9 cellular contexts compared by ENCODE assay signal in the genomic region with DNA sequence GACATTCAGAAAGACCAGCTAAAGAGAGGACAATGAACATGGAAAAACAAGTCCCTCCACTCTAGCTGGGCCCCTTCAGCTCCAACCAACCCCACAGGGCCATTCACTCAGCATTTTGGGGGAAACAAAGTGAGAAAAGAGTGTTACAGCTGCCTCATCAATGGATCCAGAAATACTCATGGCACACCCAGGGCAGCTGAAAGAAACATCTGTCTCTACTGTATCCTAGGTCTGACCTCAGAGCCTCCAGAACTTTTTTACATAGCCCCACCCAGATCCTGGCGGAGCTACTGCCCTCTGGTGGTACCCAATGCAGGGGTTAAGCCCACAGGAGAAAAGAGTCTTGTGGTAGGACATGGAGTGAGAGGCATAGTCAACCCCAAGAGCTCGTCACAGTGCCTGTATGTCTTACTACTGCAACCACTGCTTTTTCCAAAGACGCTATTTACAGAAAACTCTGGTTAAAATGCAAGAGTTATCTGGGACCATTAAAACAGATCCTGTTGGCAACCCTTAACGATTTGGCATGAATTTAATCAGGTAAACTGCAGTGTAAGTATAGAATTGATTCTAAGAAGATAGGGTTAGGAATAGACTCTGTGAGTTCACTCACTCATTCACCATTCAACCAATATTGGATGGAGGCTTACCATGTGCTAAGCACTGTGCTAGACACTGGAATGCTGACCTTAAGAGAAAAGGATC. TPM values are rescaled to one million over a fixed set of nuclear protein-coding genes. Genes with fewer than 3 reads are reported as not detected.
A peak's percentile ranks its signal among the peaks of the same experiment; 100 is the strongest.
DNase-seq lines count a peak whose midpoint lies in the region; ATAC-seq and TF ChIP-seq lines count a peak whose summit lies in the region.
"Had no signal": no experiment of that assay in that cellular context is flagged by ENCODE, and none has a peak within 500 bp of the region (broad histone marks: within the 10 kb centered on the region; RNA-seq: fewer than 3 reads in every experiment).

No MANE protein-coding gene starts in this region.

- TF ChIP-seq CTCF in C4-2B (conservative IDR thresholded peaks at IDR 0.05), result peak; percentile 82
- TF ChIP-seq CTCF in Peyer's patch (IDR thresholded peaks at IDR 0.05), result peak in 4 of 6 experiments; percentile 44 to 64 (median 58)
- peak; percentile 59 for TF ChIP-seq CTCF in astrocyte of the spinal cord (IDR thresholded peaks at IDR 0.05; ENCODE audit: low read depth, low read length)

- H3K4me3 Mint-ChIP-seq in naive B cell, result no peak overlapping the region
- H3K4me3 Mint-ChIP-seq: IgD-negative memory B cell had no signal

- DNase-seq in H7, result peak; percentile 83
- peak in 2 of 3 donors; percentile 66 to 72 for DNase-seq in Peyer's patch
- DNase-seq in astrocyte of the spinal cord (ENCODE audit: low read depth, low spot score), result no peak
- DNase-seq in naive B cell, result no peak
- DNase-seq in G401 (ENCODE audit: low spot score), result no peak

- no peaks in the 10 kb centered on the region for H3K36me3 ChIP-seq in H7 (replicated peaks; ENCODE audit: control insufficient read depth, insufficient read depth, low read length)
- no peaks in the 10 kb centered on the region for H3K36me3 ChIP-seq in Peyer's patch

- no peaks in the 10 kb centered on the region for H3K4me1 Mint-ChIP-seq in naive B cell

- in situ Hi-C loops in astrocyte of the spinal cord (cut with HindIII; ENCODE audit: low sequenced_read_pairs) (no loop called here), G401 (cut with HindIII; ENCODE audit: low sequenced_read_pairs) (no loop called here)

- peak overlapping the region in 2 of 6 donors; percentile 54 to 59 for H3K27ac Mint-ChIP-seq in naive B cell
- H3K27ac Mint-ChIP-seq: IgD-negative memory B cell had no signal

- no peaks in the 10 kb centered on the region for H3K9me3 Mint-ChIP-seq in naive B cell
- H3K9me3 Mint-ChIP-seq: IgD-negative memory B cell had no signal

- H3K4me3 ChIP-seq in H7 (ENCODE audit: insufficient read depth, low read depth, low read length) (no peak overlapping the region), Peyer's patch (no peak overlapping the region), astrocyte of the spinal cord (ENCODE audit: low read depth, low read length) (no peak overlapping the region)

- H3K27ac ChIP-seq in C4-2B, result no peak overlapping the region
- H3K27ac ChIP-seq in Peyer's patch, result no peak overlapping the region

- peaks cover 5% of the 10 kb centered on the region in 2 donors for H3K36me3 Mint-ChIP-seq in naive B cell

- H3K9me3 ChIP-seq in Peyer's patch, result no peaks in the 10 kb centered on the region

- H3K27me3 Mint-ChIP-seq in naive B cell, result no peaks in the 10 kb centered on the region
- H3K27me3 Mint-ChIP-seq: IgD-negative memory B cell had no signal

- peak; percentile 40 to 46 for ATAC-seq in naive B cell (ENCODE audit: low read depth in 2 of 2)
- no peak for ATAC-seq in GM18519 (IDR thresholded peaks at IDR 0.05; ENCODE audit: low FRiP score, unreplicated experiment)
- ATAC-seq in GM18502 (IDR thresholded peaks at IDR 0.05; ENCODE audit: poor library complexity, unreplicated experiment), result no peak

- TF ChIP-seq POLR2A in Peyer's patch (IDR thresholded peaks at IDR 0.05), result no peak

- H3K4me1 ChIP-seq in Peyer's patch, result peaks cover 0 to 33% (median 3%) of the 10 kb centered on the region in 4 donors

- H3K27me3 ChIP-seq in H7 (ENCODE audit: control insufficient read depth, insufficient read depth, low read length) (no peaks in the 10 kb centered on the region), Peyer's patch (no peaks in the 10 kb centered on the region)

RNA-seq across cellular contexts. Expression of a gene that starts 37.4 kb away (rescaled TPM):
- total RNA-seq in H7 (2014; rRNA removed; shearing (Covaris generic)), result not detected in 2 replicates
- total RNA-seq in Peyer's patch, result not detected
- not detected for polyA plus RNA-seq in naive B cell (ENCODE audit: low read depth in 6 of 6)
- not detected in 2 replicates for total RNA-seq in G401 (2014; rRNA removed; shearing (Covaris generic))
- polyA plus RNA-seq: IgD-negative memory B cell had no signal

RNA-seq across cellular contexts. Expression of a gene that starts 45.0 kb away (rescaled TPM):
- 212 and 246 TPM in 2 replicates for total RNA-seq in H7 (2014; rRNA removed; shearing (Covaris generic))
- 100 to 1,000 TPM in 3 of 4 donors, 10 to 100 TPM in 1; 77.6 to 196 (median 157) TPM for total RNA-seq in Peyer's patch
- 100 to 1,000 TPM; 206 to 241 (median 228) TPM for polyA plus RNA-seq in naive B cell (ENCODE audit: low read depth in 6 of 6)
- 147 and 164 TPM in 2 replicates for total RNA-seq in G401 (2014; rRNA removed; shearing (Covaris generic))

RNA-seq across cellular contexts. Expression of a gene that starts 51.7 kb away (rescaled TPM):
- 7.4 and 16.7 TPM in 2 replicates for total RNA-seq in H7 (2014; rRNA removed; shearing (Covaris generic))
- 10 to 100 TPM; 23.1 to 86.1 (median 58.6) TPM for total RNA-seq in Peyer's patch
- 10 to 100 TPM in 2 of 6 donors, 1 to 10 TPM in 4; 3.7 to 14.1 (median 8.6) TPM for polyA plus RNA-seq in naive B cell (ENCODE audit: low read depth in 6 of 6)
- 8.6 and 10.7 TPM in 2 replicates for total RNA-seq in G401 (2014; rRNA removed; shearing (Covaris generic))

Comparison
In these comparisons a context has a peak if more than half of its experiments do, and no peak if none do; other contexts are left out.
1. DNase-seq: peak in H7 (single experiment) and Peyer's patch (2 of 3); none in astrocyte of the spinal cord (single experiment), naive B cell (single experiment) and G401 (single experiment).
2. ATAC-seq: peak in naive B cell (2 of 2); none in GM18519 (single experiment) and GM18502 (single experiment).
3. Peak in every context shown above with its lines, with median percentiles within 50 percentile points of each other: CTCF ChIP-seq.